In genomic region chr19:17215125-17215971, GRCh38 we compare ENCODE assay signal across 1 cellular context.
TF ChIP-seq lines count a peak whose summit lies in the region.

Gene USE1, plus strand, starts transcription at chr19:17215357. Its CDS starts 49 bp downstream, at chr19:17215406.

TF ChIP-seq in HepG2, 621 proteins besides CTCF, POLR2A, EP300 and RAD21 (continued from another document and continues in another):
- no peak for TF ChIP-seq PAX8 (CRISPR knock-in tag; IDR thresholded peaks at IDR 0.05; ENCODE audit: borderline replicate concordance)
- TF ChIP-seq MAX (IDR thresholded peaks at IDR 0.05), result peak; percentile 80
- TF ChIP-seq ZBTB20 (CRISPR knock-in tag; IDR thresholded peaks at IDR 0.05; ENCODE audit: borderline replicate concordance, low read depth), result no peak; the same call in 1 of the 2 replicates
- TF ChIP-seq ZNF552 (CRISPR knock-in tag; IDR thresholded peaks at IDR 0.05; ENCODE audit: borderline replicate concordance), result no peak
- TF ChIP-seq AGO2 (optimal IDR thresholded peaks at IDR 0.05; ENCODE audit: low read depth, low read length), result peak; percentile 88
- peak; percentile 88 for TF ChIP-seq CREM (IDR thresholded peaks at IDR 0.05)
- TF ChIP-seq CREM (CRISPR knock-in tag; IDR thresholded peaks at IDR 0.05), result no peak
- TF ChIP-seq ZBTB26 (CRISPR knock-in tag; IDR thresholded peaks at IDR 0.05; ENCODE audit: borderline replicate concordance), result no peak
- TF ChIP-seq ZNF879 (CRISPR knock-in tag; IDR thresholded peaks at IDR 0.05), result no peak
- TF ChIP-seq CBFB (CRISPR knock-in tag; IDR thresholded peaks at IDR 0.05), result 0 out of 2 replicates have a peak, but pooled peaks have one; percentile 44
- no peak for TF ChIP-seq DNMT3B (CRISPR knock-in tag; conservative IDR thresholded peaks at IDR 0.05)
- TF ChIP-seq SPEN (CRISPR knock-in tag; IDR thresholded peaks at IDR 0.05; ENCODE audit: low read depth), result peak; percentile 77; the same call in 1 of the 2 replicates
- TF ChIP-seq ZC3H4 (CRISPR knock-in tag; IDR thresholded peaks at IDR 0.05; ENCODE audit: borderline replicate concordance), result no peak
- TF ChIP-seq ETV6 (CRISPR knock-in tag; conservative IDR thresholded peaks at IDR 0.05), result no peak; the same call in 1 of the 2 replicates
- peak; percentile 54 for TF ChIP-seq ZNF18 (CRISPR knock-in tag; IDR thresholded peaks at IDR 0.05; ENCODE audit: insufficient replicate concordance)
- TF ChIP-seq ZNF446 (CRISPR knock-in tag; IDR thresholded peaks at IDR 0.05), result peak; percentile 80; the same call in 1 of the 2 replicates
- peak; percentile 41; the same call in 1 of the 2 replicates for TF ChIP-seq ZNF275 (CRISPR knock-in tag; IDR thresholded peaks at IDR 0.05; ENCODE audit: borderline replicate concordance)
- TF ChIP-seq AKAP8 (CRISPR knock-in tag; IDR thresholded peaks at IDR 0.05), result no peak
- TF ChIP-seq THYN1 (CRISPR knock-in tag; IDR thresholded peaks at IDR 0.05; ENCODE audit: borderline replicate concordance, low read depth), result no peak
- TF ChIP-seq FOXA3 (CRISPR knock-in tag; IDR thresholded peaks at IDR 0.05), result peak; percentile 39; the same call in 1 of the 2 replicates
- no peak for TF ChIP-seq RBAK (CRISPR knock-in tag; IDR thresholded peaks at IDR 0.05)
- TF ChIP-seq AKNA (CRISPR knock-in tag; IDR thresholded peaks at IDR 0.05; ENCODE audit: borderline replicate concordance), result no peak; the same call in 1 of the 2 replicates
- TF ChIP-seq ATRX (CRISPR knock-in tag; IDR thresholded peaks at IDR 0.05; ENCODE audit: borderline replicate concordance), result no peak
- TF ChIP-seq SP2 (CRISPR knock-in tag; IDR thresholded peaks at IDR 0.05), result peak; percentile 71
- TF ChIP-seq SMAD9 (CRISPR knock-in tag; IDR thresholded peaks at IDR 0.05), result no peak
- TF ChIP-seq ZFP36 (IDR thresholded peaks at IDR 0.05; ENCODE audit: borderline replicate concordance, low read depth, low read length, partially characterized antibody), result no peak
- TF ChIP-seq ZNF333 (CRISPR knock-in tag; IDR thresholded peaks at IDR 0.05; ENCODE audit: borderline replicate concordance), result peak; percentile 55; the same call in 1 of the 2 replicates
- TF ChIP-seq FOXJ3 (CRISPR knock-in tag; IDR thresholded peaks at IDR 0.05; ENCODE audit: borderline replicate concordance), result no peak
- peak; percentile 83; the same call in 1 of the 2 replicates for TF ChIP-seq ZNF580 (CRISPR knock-in tag; IDR thresholded peaks at IDR 0.05; ENCODE audit: borderline replicate concordance, low read depth)
- TF ChIP-seq ARNT (IDR thresholded peaks at IDR 0.05), result no peak
- no peak for TF ChIP-seq CEBPB (IDR thresholded peaks at IDR 0.05; ENCODE audit: borderline replicate concordance, low read depth, low read length)
- TF ChIP-seq CREBL2 (CRISPR knock-in tag; IDR thresholded peaks at IDR 0.05; ENCODE audit: borderline replicate concordance), result no peak
- TF ChIP-seq CCDC6 (CRISPR knock-in tag; IDR thresholded peaks at IDR 0.05), result peak; percentile 66; the same call in 1 of the 2 replicates
- TF ChIP-seq SP1 (IDR thresholded peaks at IDR 0.05), result no peak
- peak; percentile 77 for TF ChIP-seq SP1 (CRISPR knock-in tag; IDR thresholded peaks at IDR 0.05)
- peak; percentile 86 for TF ChIP-seq YEATS2 (CRISPR knock-in tag; IDR thresholded peaks at IDR 0.05; ENCODE audit: borderline replicate concordance)
- peak; percentile 95 for TF ChIP-seq PCBP1 (IDR thresholded peaks at IDR 0.05; ENCODE audit: borderline replicate concordance, low read depth, low read length)
- TF ChIP-seq SRSF4 (IDR thresholded peaks at IDR 0.05; ENCODE audit: low read depth, low read length, poor library complexity, severe bottlenecking), result no peak
- TF ChIP-seq FOSL2 (CRISPR knock-in tag; IDR thresholded peaks at IDR 0.05), result no peak
- no peak for TF ChIP-seq ATF5 (CRISPR knock-in tag; IDR thresholded peaks at IDR 0.05; ENCODE audit: low read depth)
- TF ChIP-seq GPBP1L1 (CRISPR knock-in tag; IDR thresholded peaks at IDR 0.05), result no peak
- no peak for TF ChIP-seq NCOR1 (IDR thresholded peaks at IDR 0.05; ENCODE audit: borderline replicate concordance, low read length)
- TF ChIP-seq KLF12 (CRISPR knock-in tag; IDR thresholded peaks at IDR 0.05; ENCODE audit: borderline replicate concordance), result peak; percentile 97
- TF ChIP-seq ZFP41 (CRISPR knock-in tag; IDR thresholded peaks at IDR 0.05; ENCODE audit: borderline replicate concordance), result no peak
- no peak for TF ChIP-seq ZMYM2 (CRISPR knock-in tag; IDR thresholded peaks at IDR 0.05)
- no peak for TF ChIP-seq ATF2 (CRISPR knock-in tag; IDR thresholded peaks at IDR 0.05)
- TF ChIP-seq ZNF281 (CRISPR knock-in tag; IDR thresholded peaks at IDR 0.05; ENCODE audit: borderline replicate concordance), result peak; percentile 83
